8 cellular contexts compared by ENCODE assay signal in the genomic region with DNA sequence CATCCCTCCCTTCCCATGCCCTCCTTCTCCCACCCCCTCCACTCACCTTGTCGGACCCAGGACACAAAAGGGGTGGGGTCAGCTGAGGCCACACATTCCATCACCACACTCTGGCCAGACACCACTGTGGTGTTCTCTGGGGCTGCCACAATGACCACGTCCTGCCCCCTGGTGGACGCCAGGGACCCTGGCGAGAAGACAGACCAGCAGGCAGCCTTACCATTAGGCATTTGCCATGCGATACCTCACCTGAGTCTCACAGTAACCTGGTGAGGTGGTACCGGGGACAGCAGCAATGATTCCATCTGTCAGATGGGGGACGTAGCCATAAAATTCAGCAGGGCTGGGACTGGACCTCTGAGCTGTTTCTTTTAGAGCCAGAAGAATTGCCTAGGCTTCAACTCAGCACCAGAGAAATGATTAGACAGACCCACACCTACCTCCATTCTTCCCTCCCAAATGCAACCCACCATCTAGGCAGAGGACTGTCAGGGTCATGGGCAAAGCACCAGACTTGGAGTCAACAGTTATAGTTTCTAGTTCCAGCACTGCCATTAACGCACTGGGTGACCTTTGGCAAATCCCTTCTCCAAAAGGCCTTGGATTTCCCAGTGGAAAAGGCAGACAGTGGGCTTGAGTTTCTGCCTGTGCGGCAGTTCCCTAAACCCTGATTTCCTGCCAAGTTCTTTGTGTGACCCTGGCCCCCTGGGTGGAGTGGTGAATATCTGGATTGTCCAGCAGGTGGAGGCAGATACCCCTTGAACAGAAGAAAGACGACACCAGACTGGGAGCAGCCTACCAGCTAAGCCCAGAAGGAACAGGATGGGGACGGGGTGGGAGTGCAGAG. TPM values are rescaled to one million over a fixed set of nuclear protein-coding genes. Genes with fewer than 3 reads are reported as not detected.
DNase-seq lines count a peak whose midpoint lies in the region; ATAC-seq, FAIRE-seq and TF ChIP-seq lines count a peak whose summit lies in the region.

No MANE protein-coding gene starts in this region.

- H3K18ac ChIP-seq in IMR-90 (ENCODE audit: low read depth, low read length) = no peak overlapping the region

- TF ChIP-seq CTCF in D721Med (IDR thresholded peaks at IDR 0.05; ENCODE audit: insufficient read depth, missing control alignments) (peak; percentile 90), IMR-90 (conservative IDR thresholded peaks at IDR 0.05; ENCODE audit: low read depth, low read length) (peak; percentile 72), fibroblast of the aortic adventitia (IDR thresholded peaks at IDR 0.05; ENCODE audit: insufficient read depth, low read length) (peak; percentile 89)

- no peak overlapping the region for H3K23ac ChIP-seq in IMR-90 (ENCODE audit: low read depth, low read length)

- no peak overlapping the region for H3K4me3 Mint-ChIP-seq in activated T-cell treated with anti-CD3 and anti-CD28 coated beads, Interleukin-2, amount 50 U/mL, for 4 hours

- in situ Hi-C loops in IMR-90 (cut with MboI; ENCODE audit: low sequenced_read_pairs) = no loop called here

- FAIRE-seq in D721Med (lab: Jason Lieb, UNC) = no peak

- H2AFZ ChIP-seq in IMR-90 (replicated peaks; ENCODE audit: low read length, poor library complexity) = peak overlapping the region; percentile 49
- peak overlapping the region; percentile 0 for H2AFZ ChIP-seq in neuron (ENCODE audit: low read depth, low read length)

- no peak overlapping the region for H3K56ac ChIP-seq in IMR-90 (ENCODE audit: extremely low read depth, insufficient read depth, low read length)

- H4K5ac ChIP-seq in IMR-90 (ENCODE audit: low read depth, low read length) = no peak overlapping the region

- H3K79me1 ChIP-seq in IMR-90 (ENCODE audit: low read depth in 1 of 2, low read length in 2 of 2) = no peaks in the 10 kb centered on the region

- BruUV-seq in IMR-90 (replicated peaks; lab: Mats Ljungman, UMichigan) = no TSS peak

- TF ChIP-seq RAD21 in IMR-90 (IDR thresholded peaks at IDR 0.05; ENCODE audit: low read length) = peak; percentile 80

- H3K9me3 Mint-ChIP-seq in activated T-cell treated with anti-CD3 and anti-CD28 coated beads, Interleukin-2, amount 50 U/mL, for 4 hours = no peaks in the 10 kb centered on the region

- H2BK120ac ChIP-seq in IMR-90 (ENCODE audit: low read depth, low read length) = no peak overlapping the region

- no peak overlapping the region for H3K4me3 ChIP-seq in IMR-90 (ENCODE audit: insufficient read depth, low read depth, low read length)
- no peak overlapping the region for H3K4me3 ChIP-seq in NT2/D1 (ENCODE audit: insufficient read length, low read depth)
- no peak overlapping the region for H3K4me3 ChIP-seq in fibroblast of the aortic adventitia (ENCODE audit: low read depth, low read length)
- H3K4me3 ChIP-seq in neuron (ENCODE audit: low read length) = no peak overlapping the region

- no peak overlapping the region for H4K8ac ChIP-seq in IMR-90 (ENCODE audit: low read depth in 2 of 2, low read length in 2 of 2)

- no peak overlapping the region for H4K91ac ChIP-seq in IMR-90 (ENCODE audit: insufficient read depth, low read depth, low read length)

- H3K27me3 Mint-ChIP-seq in activated T-cell treated with anti-CD3 and anti-CD28 coated beads, Interleukin-2, amount 50 U/mL, for 4 hours (ENCODE audit: low read depth) = peaks cover 57% of the 10 kb centered on the region

- dilution Hi-C loops in IMR-90 (cut with HindIII; ENCODE audit: low sequenced_read_pairs, unreplicated experiment) = no loop called here

- H3K9me1 ChIP-seq in IMR-90 (ENCODE audit: insufficient read depth, low read length) = no peaks in the 10 kb centered on the region; the same call in 1 of the 2 replicates

- H2AK9ac ChIP-seq in IMR-90 (replicated peaks; ENCODE audit: low read depth, low read length, poor library complexity) = peak overlapping the region; percentile 6

- no peak overlapping the region for H3K4ac ChIP-seq in IMR-90 (ENCODE audit: low read depth, low read length)

- peaks cover 3% of the 10 kb centered on the region for H3K4me1 Mint-ChIP-seq in activated T-cell treated with anti-CD3 and anti-CD28 coated beads, Interleukin-2, amount 50 U/mL, for 4 hours (ENCODE audit: low read depth)

- ATAC-seq in IMR-90 (ENCODE audit: low read depth) = peak; percentile 93
- peak; percentile 77 to 83 for ATAC-seq in activated T-cell treated with anti-CD3 and anti-CD28 coated beads, Interleukin-2, amount 50 U/mL, for 4 hours
- no peak for ATAC-seq in GM19324 (IDR thresholded peaks at IDR 0.05; ENCODE audit: low FRiP score, unreplicated experiment)
- no peak for ATAC-seq in GM19452 (IDR thresholded peaks at IDR 0.05; ENCODE audit: unreplicated experiment)

- POLR2A ChIA-PET in IMR-90 (lab: Charles Lee; ENCODE audit: unreplicated experiment) = interaction anchor here (0.5 kb wide), 1 partner anchor 96 kb away, joined by 3 read pairs; no protein-coding TSS in a partner anchor

- H3K27ac ChIP-seq in IMR-90 (ENCODE audit: insufficient read depth, low read length) = no peak overlapping the region

- H3K27me3 ChIP-seq in IMR-90 (ENCODE audit: control insufficient read depth, insufficient read depth, low read length) (peaks cover 16% of the 10 kb centered on the region; the same call in 1 of the 2 replicates), NT2/D1 (ENCODE audit: insufficient read depth, insufficient read length) (no peaks in the 10 kb centered on the region), neuron (ENCODE audit: insufficient read depth, low read length) (no peaks in the 10 kb centered on the region)

- intact Hi-C loops in IMR-90 (cut with micrococcal nuclease) = loop anchor here (1.0 kb wide), 1 partner anchor 83 kb away; no protein-coding TSS in a partner anchor

- no CpG with 5 or more reads among the region's 11 CpGs for WGBS in IMR-90 (ENCODE audit: extremely low coverage in 2 of 2, insufficient read length in 1 of 2), 2 experiments

- H2AK5ac ChIP-seq in IMR-90 (ENCODE audit: low read depth, low read length) = no peak overlapping the region

- DNase-seq in D721Med (ENCODE audit: insufficient read length, low spot score) (peak; percentile 98), IMR-90 (peak; percentile 72), NT2/D1 (ENCODE audit: low read depth, low spot score) (peak; percentile 92), fibroblast of the aortic adventitia (ENCODE audit: low read depth) (peak; percentile 68)
- peak; percentile 28 for DNase-seq in activated T-cell treated with anti-CD3 and anti-CD28 coated beads, Interleukin-2, amount 50 U/mL, for 4 hours

- no peak overlapping the region for H2BK15ac ChIP-seq in IMR-90 (ENCODE audit: low read depth, low read length)

- no peak overlapping the region for H2BK5ac ChIP-seq in IMR-90 (ENCODE audit: low read depth, low read length, poor library complexity, severe bottlenecking)

- no peaks in the 10 kb centered on the region for H3K36me3 Mint-ChIP-seq in activated T-cell treated with anti-CD3 and anti-CD28 coated beads, Interleukin-2, amount 50 U/mL, for 4 hours (ENCODE audit: insufficient read depth)

- H2BK20ac ChIP-seq in IMR-90 (ENCODE audit: low read depth, low read length) = no peak overlapping the region

- H4K20me1 ChIP-seq in IMR-90 (ENCODE audit: insufficient read depth, low read length) = no peaks in the 10 kb centered on the region

- H3K14ac ChIP-seq in IMR-90 (replicated peaks; ENCODE audit: low read depth, low read length) = no peak overlapping the region

- H3K36me3 ChIP-seq in IMR-90 (ENCODE audit: control insufficient read depth, insufficient read depth, low read length) (no peaks in the 10 kb centered on the region), NT2/D1 (ENCODE audit: insufficient read depth, insufficient read length, low read length) (peaks cover 4% of the 10 kb centered on the region), neuron (ENCODE audit: insufficient read depth, low read length) (peaks cover 15% of the 10 kb centered on the region)

- H3K9ac ChIP-seq in IMR-90 (ENCODE audit: low read depth, low read length) (no peak overlapping the region), NT2/D1 (ENCODE audit: insufficient read length, low read depth) (peak overlapping the region; percentile 9)

- CTCF ChIA-PET in IMR-90 (lab: Yijun Ruan, JAX) = interaction anchor here (0.6 to 2.0 kb wide), 15 partner anchors 8 to 310 kb away, joined by 3 to 8 read pairs (median 3); no protein-coding TSS in a partner anchor

- H3K4me1 ChIP-seq in IMR-90 (ENCODE audit: control insufficient read depth, insufficient read depth, low read length) = no peaks in the 10 kb centered on the region
- peaks cover 9% of the 10 kb centered on the region for H3K4me1 ChIP-seq in NT2/D1 (ENCODE audit: insufficient read depth, insufficient read length)
- H3K4me1 ChIP-seq in neuron (ENCODE audit: insufficient read depth, low read length) = peaks cover 4% of the 10 kb centered on the region

- no peak for TF ChIP-seq POLR2A in IMR-90 (IDR thresholded peaks at IDR 0.05; ENCODE audit: low read depth, low read length)

- H3K9me3 ChIP-seq in IMR-90 (ENCODE audit: control insufficient read depth, insufficient read depth, low read length) (no peaks in the 10 kb centered on the region), NT2/D1 (ENCODE audit: insufficient read depth, low read length) (no peaks in the 10 kb centered on the region), neuron (ENCODE audit: low read length) (no peaks in the 10 kb centered on the region)

- no peak overlapping the region for H3K4me2 ChIP-seq in IMR-90 (ENCODE audit: low read depth, low read length)

TF ChIP-seq in IMR-90, 13 proteins besides CTCF, POLR2A, EP300 and RAD21 (continues in another document):
- TF ChIP-seq CEBPB (IDR thresholded peaks at IDR 0.05; ENCODE audit: low read depth, low read length) = no peak
- TF ChIP-seq MAZ (IDR thresholded peaks at IDR 0.05; ENCODE audit: borderline replicate concordance, low read depth, low read length) = peak; percentile 56; the same call in 1 of the 2 replicates
- TF ChIP-seq SMC3 (IDR thresholded peaks at IDR 0.05; ENCODE audit: low read depth, low read length) = peak; percentile 56

RNA-seq across cellular contexts. Expression of gene IGDCC4, which starts 21.8 kb away (rescaled TPM):
- total RNA-seq in IMR-90 (2012; rRNA removed) = 0.54 and 0.56 TPM in 2 replicates
- 2.3 and 2.7 TPM in 2 replicates for polyA plus RNA-seq in IMR-90 (2012; rRNA removed)
- polyA plus RNA-seq in IMR-90 (2012; cell fraction: cytosol; rRNA removed) = 1.2 and 2.6 TPM in 2 replicates
- polyA plus RNA-seq in IMR-90 (2012; cell fraction: nucleus; rRNA removed; ENCODE audit: low replicate concordance) = 12.3 and 14.6 TPM in 2 replicates
- total RNA-seq in activated T-cell treated with anti-CD3 and anti-CD28 coated beads, Interleukin-2, amount 50 U/mL, for 4 hours = under 1 TPM; 0.66 to 0.98 (median 0.95) TPM
- 1.4 and 7.5 TPM in 2 replicates for total RNA-seq in fibroblast of the aortic adventitia (ENCODE audit: low replicate concordance)

RNA-seq across cellular contexts. Expression of gene IGDCC3, which starts 23.2 kb away (rescaled TPM):
- total RNA-seq in IMR-90 (2012; rRNA removed) (under 0.01 and 0.18 TPM in 2 replicates), fibroblast of the aortic adventitia (ENCODE audit: low replicate concordance) (0.25 TPM in 1 of 2 replicates, not detected in the other)
- polyA plus RNA-seq in IMR-90 (2012; rRNA removed) = 0.19 and 0.32 TPM in 2 replicates
- polyA plus RNA-seq in IMR-90 (2012; cell fraction: cytosol; rRNA removed) = 0.03 and 0.12 TPM in 2 replicates
- polyA plus RNA-seq in IMR-90 (2012; cell fraction: nucleus; rRNA removed; ENCODE audit: low replicate concordance) = 0.27 and 0.29 TPM in 2 replicates
- total RNA-seq in activated T-cell treated with anti-CD3 and anti-CD28 coated beads, Interleukin-2, amount 50 U/mL, for 4 hours = under 1 TPM in 1 of 3 donors, not detected in 2; 0.10 TPM

Comparison
In these comparisons a context has a peak if more than half of its experiments do, and no peak if none do; other contexts are left out.
1. DNase-seq: peak in every context shown above with its lines; median percentile 98 in D721Med; 92 in NT2/D1; 72 in IMR-90; 68 in fibroblast of the aortic adventitia; 28 in activated T-cell treated with anti-CD3 and anti-CD28 coated beads, Interleukin-2, amount 50 U/mL, for 4 hours.
2. ATAC-seq: peak in IMR-90 (single experiment) and activated T-cell treated with anti-CD3 and anti-CD28 coated beads, Interleukin-2, amount 50 U/mL, for 4 hours (2 of 2); none in GM19324 (single experiment) and GM19452 (single experiment).
3. Peak in every context shown above with its lines, with median percentiles within 50 percentile points of each other: CTCF ChIP-seq.